8 cellular contexts compared by ENCODE assay signal in the genomic region with DNA sequence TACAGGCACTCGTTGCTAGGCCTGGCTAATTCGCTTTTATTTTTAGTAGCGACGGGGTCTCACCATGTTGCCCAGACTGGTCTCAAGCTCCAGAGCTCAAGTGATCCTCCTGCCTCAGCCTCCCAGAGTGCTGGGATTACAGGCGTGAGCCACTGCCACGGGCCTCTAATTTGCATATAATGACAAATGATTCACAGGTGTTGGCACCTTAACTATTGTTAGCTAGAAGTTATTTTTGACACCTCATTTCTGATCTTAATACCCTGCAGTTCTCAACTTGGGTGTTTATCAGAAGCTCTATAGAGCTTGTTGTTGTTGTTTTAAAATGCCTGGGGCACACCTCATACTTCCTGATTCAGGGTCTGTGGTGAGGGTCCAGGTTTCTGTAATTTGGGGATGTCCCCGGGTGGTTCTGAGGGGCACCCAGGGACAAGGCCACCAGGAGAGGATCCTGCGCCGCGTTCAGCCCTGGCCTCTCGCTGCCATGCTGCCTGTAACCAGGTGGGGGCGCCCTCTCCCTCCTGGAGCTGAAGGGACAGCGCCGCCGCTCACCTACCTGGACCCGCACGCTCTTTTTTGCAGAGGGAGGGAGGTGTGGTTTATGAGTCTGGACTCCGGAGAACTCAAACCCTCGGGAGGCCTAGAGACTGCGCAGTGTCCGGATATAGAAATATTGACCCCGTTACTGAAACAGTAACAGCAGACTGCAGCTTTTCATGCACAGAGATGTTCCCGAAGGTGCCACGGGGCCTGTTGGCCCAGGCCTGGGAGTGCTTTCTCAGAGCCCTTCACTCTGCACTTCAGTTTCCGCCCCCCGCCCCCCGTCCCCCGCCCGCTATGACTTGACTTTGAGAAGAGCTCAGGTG. TPM values are rescaled to one million over a fixed set of nuclear protein-coding genes. Genes with fewer than 3 reads are reported as not detected.
DNase-seq lines count a peak whose midpoint lies in the region; ATAC-seq and TF ChIP-seq lines count a peak whose summit lies in the region.

No MANE protein-coding gene starts in this region.

- H3K4me3 ChIP-seq in GM12875 (ENCODE audit: low read depth, low read length) (peak overlapping the region; percentile 12), iPS-20b (ENCODE audit: low read length) (peak overlapping the region; percentile 79)

- H3K27ac Mint-ChIP-seq in brain, result peak overlapping the region in 1 of 5 experiments; percentile 29

- peaks cover 0 to 2% (median 0%) of the 10 kb centered on the region in 5 experiments for H3K9me3 Mint-ChIP-seq in brain

- no peaks in the 10 kb centered on the region for H3K4me1 ChIP-seq in iPS-20b (ENCODE audit: insufficient read depth, low read length)

- H3K9ac ChIP-seq in iPS-20b (ENCODE audit: low read depth, low read length), result no peak overlapping the region

- peaks cover 14% of the 10 kb centered on the region for H3K4me1 Mint-ChIP-seq in brain

- peak; percentile 64 for ATAC-seq in HG02642 (IDR thresholded peaks at IDR 0.05; ENCODE audit: poor library complexity, unreplicated experiment)

- peaks cover 8% of the 10 kb centered on the region for H3K27me3 Mint-ChIP-seq in brain

- no peaks in the 10 kb centered on the region for H3K9me3 ChIP-seq in iPS-20b (ENCODE audit: insufficient read depth, low read depth, low read length)

- DNase-seq in NCI-H146 (lab: John Stamatoyannopoulos, UW) (peak; percentile 71), UCSD-AML1 (lab: John Stamatoyannopoulos, UW; ENCODE audit: unreplicated experiment) (peak; percentile 73), OCI-M2 (lab: John Stamatoyannopoulos, UW; ENCODE audit: unreplicated experiment) (no peak)
- peak; percentile 61 to 82 for DNase-seq in stimulated activated CD4-positive, alpha-beta T cell treated with anti-CD3 and anti-CD28 coated beads, Interleukin-12 subunit alpha, Interleukin-12 subunit beta, amount 100 ng/mL, for 24 hours (ENCODE audit: low read depth in 2 of 2)

- peak; percentile 99 for TF ChIP-seq CTCF in GM12875 (IDR thresholded peaks at IDR 0.05; ENCODE audit: borderline replicate concordance, insufficient read depth, low read depth, low read length)
- TF ChIP-seq CTCF in brain (conservative IDR thresholded peaks at IDR 0.05), result peak; percentile 92 to 96

- H3K27ac ChIP-seq in iPS-20b (ENCODE audit: low read length), result no peak overlapping the region

- H3K36me3 Mint-ChIP-seq in brain, result no peaks in the 10 kb centered on the region

- peaks cover 18% of the 10 kb centered on the region for H3K27me3 ChIP-seq in iPS-20b (ENCODE audit: insufficient read depth, low read length)

- H3K4me3 Mint-ChIP-seq in brain, result peak overlapping the region in 4 of 5 experiments; percentile 54 to 69 (median 64)

- H3K36me3 ChIP-seq in iPS-20b (ENCODE audit: insufficient read depth, low read depth, low read length), result no peaks in the 10 kb centered on the region

RNA-seq across cellular contexts. Expression of gene NEK2, which starts 23.0 kb away (rescaled TPM):
- 24.4 TPM for polyA plus RNA-seq in brain (ENCODE audit: insufficient read depth, low read depth, low replicate concordance)
